ENCODE assay signal across 8 cellular contexts in the genomic region with DNA sequence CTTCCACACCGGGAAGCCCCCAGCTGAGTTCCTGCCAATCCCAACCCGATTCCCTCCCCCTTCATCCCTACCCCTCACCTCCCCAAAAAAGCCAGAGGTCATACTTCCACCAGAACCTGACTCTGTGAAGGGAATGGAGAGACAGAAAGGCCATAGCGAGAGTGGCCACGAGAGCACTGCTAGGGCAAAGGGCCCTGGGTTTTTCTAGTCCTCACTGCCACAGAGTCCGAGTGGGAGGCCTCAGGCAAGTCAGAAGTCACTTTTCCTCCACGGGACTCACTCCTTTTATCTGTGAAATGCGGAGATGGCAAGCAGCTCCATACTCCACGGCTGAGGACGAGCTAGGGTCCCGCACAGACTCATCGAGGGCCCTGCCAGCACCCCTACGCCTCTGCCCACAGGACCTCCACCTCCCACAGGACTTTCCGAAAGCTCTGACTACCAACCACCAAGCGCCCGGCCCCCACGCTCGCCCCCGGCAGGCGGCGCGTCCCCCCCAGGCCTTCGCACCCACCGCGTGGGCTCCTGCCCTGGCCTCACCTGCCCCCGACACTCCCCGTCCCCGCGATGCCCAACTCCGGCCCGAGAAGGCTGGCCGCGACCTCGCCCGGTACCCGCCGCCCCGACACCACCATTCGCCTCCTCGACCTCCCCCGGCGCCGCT. TPM values are rescaled to one million over a fixed set of nuclear protein-coding genes. Genes with fewer than 3 reads are reported as not detected.
A peak's percentile ranks its signal among the peaks of the same experiment; 100 is the strongest.
DNase-seq lines count a peak whose midpoint lies in the region; ATAC-seq, FAIRE-seq and TF ChIP-seq lines count a peak whose summit lies in the region.

No MANE protein-coding gene starts in this region.

- no peaks in the 10 kb centered on the region for H3K9me3 ChIP-seq in gastroesophageal sphincter
- no peaks in the 10 kb centered on the region for H3K9me3 ChIP-seq in pancreas

- H3K4me3 Mint-ChIP-seq in type B pancreatic cell, result peak overlapping the region; percentile 96

- FAIRE-seq in pancreas (lab: Jason Lieb, UNC), result no peak

- peak overlapping the region; percentile 98 for H3K27ac Mint-ChIP-seq in type B pancreatic cell

- peak; percentile 39 for ATAC-seq in gastroesophageal sphincter
- peak; percentile 3 to 28 (median 11) for ATAC-seq in pancreas

- peaks cover 11% of the 10 kb centered on the region for H3K36me3 Mint-ChIP-seq in type B pancreatic cell

- H3K4me3 ChIP-seq in gastroesophageal sphincter (peak overlapping the region; percentile 59 to 66), pancreas (peak overlapping the region; percentile 42 to 77 (median 66))

- peak overlapping the region; percentile 61 to 98 (median 90) for H3K27ac ChIP-seq in gastroesophageal sphincter
- H3K27ac ChIP-seq in pancreas, result peak overlapping the region; percentile 55 to 83 (median 72)

- no peak for TF ChIP-seq POLR2A in gastroesophageal sphincter (IDR thresholded peaks at IDR 0.05)

- H3K27me3 Mint-ChIP-seq in type B pancreatic cell, result peaks cover 7% of the 10 kb centered on the region

- intact Hi-C loops in pancreas (cut with DNase I), result no loop called here

- TF ChIP-seq EP300 in gastroesophageal sphincter (IDR thresholded peaks at IDR 0.05), result no peak

- 0% methylated on average over 5 of the region's 42 CpGs; no CpG with 5 or more reads in 1 of the 2 donors for WGBS in gastroesophageal sphincter (ENCODE audit: low coverage in 1 of 2), 2 donors
- 1% methylated on average over 33 to 42 of the region's 42 CpGs for WGBS in pancreas, 2 donors

- H3K27me3 ChIP-seq in gastroesophageal sphincter (no peaks in the 10 kb centered on the region), pancreas (no peaks in the 10 kb centered on the region)

- no peaks in the 10 kb centered on the region for H3K36me3 ChIP-seq in gastroesophageal sphincter
- H3K36me3 ChIP-seq in pancreas, result no peaks in the 10 kb centered on the region

- peaks cover 6% of the 10 kb centered on the region for H3K9me3 Mint-ChIP-seq in type B pancreatic cell

- peaks cover 4 to 57% (median 5%) of the 10 kb centered on the region in 3 donors for H3K4me1 ChIP-seq in gastroesophageal sphincter
- peaks cover 5 to 14% (median 14%) of the 10 kb centered on the region in 3 donors for H3K4me1 ChIP-seq in pancreas

- CTCF ChIA-PET in HEK293T (lab: Yijun Ruan, JAX), result interaction anchor here (0.6 to 1.3 kb wide), 3 partner anchors 14 to 88 kb away, joined by 4 read pairs; no protein-coding TSS in a partner anchor

- POLR2A ChIA-PET in HEK293T (lab: Yijun Ruan, JAX), result interaction anchor here (1.9 kb wide), 1 partner anchor 86 kb away, joined by 8 read pairs; no protein-coding TSS in a partner anchor

- peak in 3 of 4 experiments; percentile 13 to 45 (median 36) for TF ChIP-seq CTCF in gastroesophageal sphincter (IDR thresholded peaks at IDR 0.05)
- TF ChIP-seq CTCF in pancreas (IDR thresholded peaks at IDR 0.05), result no peak
- TF ChIP-seq CTCF in type B pancreatic cell (conservative IDR thresholded peaks at IDR 0.05), result peak; percentile 44

- DNase-seq in GDM1 (lab: John Stamatoyannopoulos, UW), result peak; percentile 11
- peak; percentile 10 for DNase-seq in HEK293T (ENCODE audit: extremely low spot score)
- peak; percentile 46 for DNase-seq in OCI-M1 (lab: John Stamatoyannopoulos, UW)
- DNase-seq in activated gamma-delta T cell (lab: John Stamatoyannopoulos, UW), result peak; percentile 58
- DNase-seq in pancreas, result peak; percentile 33 to 81 (median 48)
- no peak for DNase-seq in type B pancreatic cell (ENCODE audit: extremely low spot score, unreplicated experiment)
- no peak for DNase-seq in NCI-H1694 (lab: John Stamatoyannopoulos, UW)

- peaks cover 26% of the 10 kb centered on the region for H3K4me1 Mint-ChIP-seq in type B pancreatic cell (ENCODE audit: unreplicated experiment)

TF ChIP-seq in HEK293T, 16 proteins besides CTCF, POLR2A, EP300 and RAD21:
- no peak for TF ChIP-seq TARDBP (IDR thresholded peaks at IDR 0.05)
- no peak for TF ChIP-seq FOXM1 (IDR thresholded peaks at IDR 0.05; ENCODE audit: borderline replicate concordance)
- TF ChIP-seq BHLHE40 (IDR thresholded peaks at IDR 0.05; ENCODE audit: borderline replicate concordance), result no peak
- 0 out of 2 replicates have a peak, but pooled peaks have one; percentile 19 for TF ChIP-seq L3MBTL2 (conservative IDR thresholded peaks at IDR 0.05)
- no peak for TF ChIP-seq FOXK2 (IDR thresholded peaks at IDR 0.05)
- no peak for TF ChIP-seq SP1 (IDR thresholded peaks at IDR 0.05)
- no peak for TF ChIP-seq SUZ12 (IDR thresholded peaks at IDR 0.05)
- TF ChIP-seq CTBP1 (IDR thresholded peaks at IDR 0.05; ENCODE audit: borderline replicate concordance), result no peak
- TF ChIP-seq, protein P1, sequence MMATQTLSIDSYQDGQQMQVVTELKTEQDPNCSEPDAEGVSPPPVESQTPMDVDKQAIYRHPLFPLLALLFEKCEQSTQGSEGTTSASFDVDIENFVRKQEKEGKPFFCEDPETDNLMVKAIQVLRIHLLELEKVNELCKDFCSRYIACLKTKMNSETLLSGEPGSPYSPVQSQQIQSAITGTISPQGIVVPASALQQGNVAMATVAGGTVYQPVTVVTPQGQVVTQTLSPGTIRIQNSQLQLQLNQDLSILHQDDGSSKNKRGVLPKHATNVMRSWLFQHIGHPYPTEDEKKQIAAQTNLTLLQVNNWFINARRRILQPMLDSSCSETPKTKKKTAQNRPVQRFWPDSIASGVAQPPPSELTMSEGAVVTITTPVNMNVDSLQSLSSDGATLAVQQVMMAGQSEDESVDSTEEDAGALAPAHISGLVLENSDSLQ (IDR thresholded peaks at IDR 0.05), result no peak

RNA-seq across cellular contexts. Expression of a gene that starts 0.8 kb away (rescaled TPM):
- total RNA-seq in gastroesophageal sphincter (100 to 1,000 TPM; 106 to 157 (median 128) TPM), pancreas (10 to 100 TPM; 17.9 to 66.6 (median 28.9) TPM), type B pancreatic cell (ENCODE audit: low replicate concordance) (73.8 and 80.3 TPM in 2 replicates)
- 10 to 100 TPM in 1 of 2 donors, 1 to 10 TPM in 1; 9.3 to 17.6 TPM for polyA plus RNA-seq in pancreas

Comparison
In these comparisons a context has a peak if more than half of its experiments do, and no peak if none do; other contexts are left out.
1. DNase-seq: peak in GDM1 (single experiment), HEK293T (single experiment), OCI-M1 (single experiment), activated gamma-delta T cell (single experiment) and pancreas (6 of 6); none in type B pancreatic cell (single experiment) and NCI-H1694 (single experiment).
2. CTCF ChIP-seq: peak in gastroesophageal sphincter (3 of 4) and type B pancreatic cell (single experiment); none in pancreas (0 of 4).